ENCODE assay signal across 26 cellular contexts in genomic region chrX:103889216-103889615, GRCh38. TPM values are rescaled to one million over a fixed set of nuclear protein-coding genes. Genes with fewer than 3 reads are reported as not detected.
DNase-seq lines count a peak whose midpoint lies in the region; ATAC-seq, FAIRE-seq and TF ChIP-seq lines count a peak whose summit lies in the region.
"Had no signal": no experiment of that assay in that cellular context is flagged by ENCODE, and none has a peak within 500 bp of the region (broad histone marks: within the 10 kb centered on the region; RNA-seq: fewer than 3 reads in every experiment).

No MANE protein-coding gene starts in this region.

- no peak for TF ChIP-seq POLR2A in prostate gland (IDR thresholded peaks at IDR 0.05)

- peak; percentile 30 for DNase-seq in Calu3
- DNase-seq in bronchial epithelial cell (ENCODE audit: low read depth) = peak; percentile 5
- peak; percentile 49 for DNase-seq in kidney tubule cell (ENCODE audit: low spot score)
- no peak for DNase-seq in G401 (ENCODE audit: low spot score)
- DNase-seq in prostate gland (ENCODE audit: low spot score) = no peak
- DNase-seq: DMS79 treated with DMSO at 0.1 percent for 48 hours, KG1, MG63, NCI-H1417, NCI-H1694 treated with DMSO at 0.1 percent for 48 hours, NCI-H2081 treated with DMSO at 0.1 percent for 48 hours, NCI-H2171 treated with DMSO at 0.1 percent for 48 hours, NCI-H446, NCI-H526, OCI-M1, SHP77, SW 1271, T-helper 17 cell had no signal

- in situ Hi-C loops in G401 (cut with HindIII; ENCODE audit: low sequenced_read_pairs) = no loop called here

- H3K9me2 ChIP-seq in Loucy (replicated peaks; ENCODE audit: low read depth, low read length) = no peaks in the 10 kb centered on the region

- H3F3A ChIP-seq in Loucy (ENCODE audit: low read depth) = no peaks in the 10 kb centered on the region

- H4K20me1 ChIP-seq in Loucy (ENCODE audit: insufficient read depth, low read length, poor library complexity, severe bottlenecking) = no peaks in the 10 kb centered on the region

- whole genome bisulfite sequencing in prostate gland = 31% methylated on average over 4 of the region's 4 CpGs

- no peak for TF ChIP-seq CTCF in Calu3 (IDR thresholded peaks at IDR 0.05; ENCODE audit: unreplicated experiment)
- no peak for TF ChIP-seq CTCF in Loucy (conservative IDR thresholded peaks at IDR 0.05; ENCODE audit: low read length)
- no peak for TF ChIP-seq CTCF in bronchial epithelial cell (IDR thresholded peaks at IDR 0.05; ENCODE audit: insufficient read depth, low read length, severe bottlenecking)
- no peak for TF ChIP-seq CTCF in prostate gland (IDR thresholded peaks at IDR 0.05)

- H3K36me3 ChIP-seq in Loucy (ENCODE audit: insufficient read depth, low read length) (no peaks in the 10 kb centered on the region), bronchial epithelial cell (ENCODE audit: control insufficient read depth, insufficient read depth, low read length) (no peaks in the 10 kb centered on the region), prostate gland (no peaks in the 10 kb centered on the region)
- H3K36me3 ChIP-seq: HAP-1, MG63 had no signal

- no peak overlapping the region for H3K4me3 Mint-ChIP-seq in Calu3 (ENCODE audit: low read depth, unreplicated experiment)
- H3K4me3 Mint-ChIP-seq: B cell, CD14-positive monocyte, GM23338, T-helper 17 cell had no signal

- H3K27me3 ChIP-seq in Loucy (ENCODE audit: insufficient read depth, low read length, poor library complexity, severe bottlenecking) (no peaks in the 10 kb centered on the region), bronchial epithelial cell (ENCODE audit: control insufficient read depth, insufficient read depth, low read length) (no peaks in the 10 kb centered on the region), prostate gland (replicated peaks; ENCODE audit: insufficient read depth) (no peaks in the 10 kb centered on the region)
- H3K27me3 ChIP-seq: MG63 had no signal

- H3K4me3 ChIP-seq in Loucy (ENCODE audit: low read length, poor library complexity, severe bottlenecking) (no peak overlapping the region), bronchial epithelial cell (ENCODE audit: low read depth, low read length) (no peak overlapping the region), prostate gland (no peak overlapping the region)
- H3K4me3 ChIP-seq: GM12878, GM23338, HAP-1, MG63, SK-N-MC had no signal

- H3K4me1 ChIP-seq in Loucy (ENCODE audit: insufficient read depth, low read length, poor library complexity, severe bottlenecking) (peaks cover 32% of the 10 kb centered on the region), prostate gland (replicated peaks) (no peaks in the 10 kb centered on the region)
- H3K4me1 ChIP-seq: HAP-1 had no signal

- ATAC-seq in HG03457 (IDR thresholded peaks at IDR 0.05; ENCODE audit: unreplicated experiment) = no peak
- ATAC-seq: GM12878, GM23338, T-helper 17 cell had no signal

- H3K27ac Mint-ChIP-seq in Calu3 (ENCODE audit: unreplicated experiment) = peak overlapping the region; percentile 35
- H3K27ac Mint-ChIP-seq: B cell, CD14-positive monocyte, GM23338, T-helper 17 cell had no signal

- peak overlapping the region; percentile 5 for H3K4me2 ChIP-seq in Loucy (ENCODE audit: low read depth, low read length, poor library complexity, severe bottlenecking)
- H3K4me2 ChIP-seq: GM23338 had no signal

- no peak overlapping the region for H3K27ac ChIP-seq in prostate gland
- H3K27ac ChIP-seq: SK-N-MC had no signal

- FAIRE-seq in bronchial epithelial cell (lab: Jason Lieb, UNC) = no peak
- FAIRE-seq: GM12878 had no signal

- H3K4me1 Mint-ChIP-seq in Calu3 (ENCODE audit: low read depth, unreplicated experiment) = peaks cover 16% of the 10 kb centered on the region
- H3K4me1 Mint-ChIP-seq: B cell, CD14-positive monocyte, GM23338, T-helper 17 cell had no signal

- no peak overlapping the region for H3K9ac ChIP-seq in Loucy (ENCODE audit: low read depth, low read length, poor library complexity, severe bottlenecking)

- no peaks in the 10 kb centered on the region for H3K9me3 Mint-ChIP-seq in Calu3 (ENCODE audit: low read depth, unreplicated experiment)
- H3K9me3 Mint-ChIP-seq: GM23338 had no signal

- H3K27me3 Mint-ChIP-seq in Calu3 (ENCODE audit: unreplicated experiment) = no peaks in the 10 kb centered on the region
- H3K27me3 Mint-ChIP-seq: B cell, T-helper 17 cell had no signal

- H3K9me3 ChIP-seq in Loucy (ENCODE audit: insufficient read depth, low read depth, low read length) = peaks cover 3% of the 10 kb centered on the region; the same call in 1 of the 2 replicates
- H3K9me3 ChIP-seq in prostate gland = no peaks in the 10 kb centered on the region
- H3K9me3 ChIP-seq: HAP-1, MG63 had no signal

- intact Hi-C loops in Calu3 (cut with micrococcal nuclease; ENCODE audit: unreplicated experiment) (no loop called here), prostate gland (cut with DNase I) (no loop called here)

- H2AFZ ChIP-seq in Loucy (ENCODE audit: low read length) = no peak overlapping the region
- H2AFZ ChIP-seq: GM23338 had no signal

- CTCF ChIA-PET in Calu3 (lab: Charles Lee) = no interaction called here

- no peaks in the 10 kb centered on the region for H3K36me3 Mint-ChIP-seq in Calu3 (ENCODE audit: insufficient read depth, unreplicated experiment)
- H3K36me3 Mint-ChIP-seq: CD14-positive monocyte had no signal

- BruUV-seq in Calu3 (replicated peaks; lab: Mats Ljungman, UMichigan) = no TSS peak

- H3K79me2 ChIP-seq in Loucy (ENCODE audit: insufficient read depth, low read length) = no peaks in the 10 kb centered on the region

RNA-seq across cellular contexts. Expression of gene RAB9B, which starts 57.2 kb away (rescaled TPM):
- total RNA-seq in Calu3 (2022) = 1.3 and 1.5 TPM in 2 replicates
- not detected in 2 replicates for total RNA-seq in bronchial epithelial cell
- total RNA-seq in G401 (2014; rRNA removed; shearing (Covaris generic)) = not detected in 2 replicates
- total RNA-seq in prostate gland = 1 to 10 TPM; 2.8 to 4.5 TPM

Comparison
In these comparisons a context has a peak if more than half of its experiments do, and no peak if none do; other contexts are left out.
1. DNase-seq: peak in Calu3 (single experiment), bronchial epithelial cell (single experiment) and kidney tubule cell (single experiment); none in G401 (single experiment) and prostate gland (single experiment).